1 cellular context compared by ENCODE assay signal in the genomic region with DNA sequence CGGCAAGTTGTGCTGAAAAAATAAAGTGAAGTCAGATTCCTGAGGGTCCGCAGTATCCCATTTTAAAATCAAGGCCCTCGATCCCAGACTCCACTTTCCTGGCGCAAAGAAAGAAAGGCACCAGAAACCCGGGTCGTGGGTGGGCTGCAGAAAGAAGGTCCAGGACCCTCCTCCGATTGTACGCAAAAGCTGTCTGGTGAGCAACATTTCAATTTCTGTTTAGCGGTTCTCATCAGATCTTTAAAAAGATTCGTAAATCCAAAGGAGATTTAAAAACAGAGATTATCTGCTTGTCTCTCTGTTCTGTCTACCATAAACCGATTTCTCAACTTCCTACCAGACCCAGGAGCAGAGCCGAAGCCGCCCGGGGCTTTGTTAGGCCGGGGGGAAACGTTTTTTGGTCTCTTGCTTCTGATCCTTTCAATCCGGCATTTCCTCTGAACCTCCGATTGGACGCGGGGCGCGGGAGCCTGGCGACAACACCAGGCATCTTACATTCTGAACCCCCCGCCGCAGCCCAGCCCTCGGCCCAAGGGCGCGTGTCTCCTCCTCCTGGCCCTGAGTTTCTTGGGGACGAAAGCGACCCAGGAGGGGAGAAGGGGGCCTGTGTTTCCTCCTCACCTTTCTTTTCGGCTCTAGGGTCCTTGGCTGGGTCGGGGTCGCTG.
TF ChIP-seq lines count a peak whose summit lies in the region.

No MANE protein-coding gene starts in this region.

TF ChIP-seq in HepG2, 621 proteins besides CTCF, POLR2A, EP300 and RAD21 (continued from another document):
- TF ChIP-seq, protein P1, sequence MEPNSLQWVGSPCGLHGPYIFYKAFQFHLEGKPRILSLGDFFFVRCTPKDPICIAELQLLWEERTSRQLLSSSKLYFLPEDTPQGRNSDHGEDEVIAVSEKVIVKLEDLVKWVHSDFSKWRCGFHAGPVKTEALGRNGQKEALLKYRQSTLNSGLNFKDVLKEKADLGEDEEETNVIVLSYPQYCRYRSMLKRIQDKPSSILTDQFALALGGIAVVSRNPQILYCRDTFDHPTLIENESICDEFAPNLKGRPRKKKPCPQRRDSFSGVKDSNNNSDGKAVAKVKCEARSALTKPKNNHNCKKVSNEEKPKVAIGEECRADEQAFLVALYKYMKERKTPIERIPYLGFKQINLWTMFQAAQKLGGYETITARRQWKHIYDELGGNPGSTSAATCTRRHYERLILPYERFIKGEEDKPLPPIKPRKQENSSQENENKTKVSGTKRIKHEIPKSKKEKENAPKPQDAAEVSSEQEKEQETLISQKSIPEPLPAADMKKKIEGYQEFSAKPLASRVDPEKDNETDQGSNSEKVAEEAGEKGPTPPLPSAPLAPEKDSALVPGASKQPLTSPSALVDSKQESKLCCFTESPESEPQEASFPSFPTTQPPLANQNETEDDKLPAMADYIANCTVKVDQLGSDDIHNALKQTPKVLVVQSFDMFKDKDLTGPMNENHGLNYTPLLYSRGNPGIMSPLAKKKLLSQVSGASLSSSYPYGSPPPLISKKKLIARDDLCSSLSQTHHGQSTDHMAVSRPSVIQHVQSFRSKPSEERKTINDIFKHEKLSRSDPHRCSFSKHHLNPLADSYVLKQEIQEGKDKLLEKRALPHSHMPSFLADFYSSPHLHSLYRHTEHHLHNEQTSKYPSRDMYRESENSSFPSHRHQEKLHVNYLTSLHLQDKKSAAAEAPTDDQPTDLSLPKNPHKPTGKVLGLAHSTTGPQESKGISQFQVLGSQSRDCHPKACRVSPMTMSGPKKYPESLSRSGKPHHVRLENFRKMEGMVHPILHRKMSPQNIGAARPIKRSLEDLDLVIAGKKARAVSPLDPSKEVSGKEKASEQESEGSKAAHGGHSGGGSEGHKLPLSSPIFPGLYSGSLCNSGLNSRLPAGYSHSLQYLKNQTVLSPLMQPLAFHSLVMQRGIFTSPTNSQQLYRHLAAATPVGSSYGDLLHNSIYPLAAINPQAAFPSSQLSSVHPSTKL (CRISPR knock-in tag; IDR thresholded peaks at IDR 0.05) = no peak
- no peak for TF ChIP-seq ZNF879 (CRISPR knock-in tag; IDR thresholded peaks at IDR 0.05)
- TF ChIP-seq ZSCAN12 (CRISPR knock-in tag; IDR thresholded peaks at IDR 0.05) = no peak
- no peak for TF ChIP-seq NFYC (CRISPR knock-in tag; IDR thresholded peaks at IDR 0.05)
